Comparison of ENCODE assay signal across 37 cellular contexts in genomic region chr20:52204136-52204535, GRCh38. TPM values are rescaled to one million over a fixed set of nuclear protein-coding genes. Genes with fewer than 3 reads are reported as not detected.
DNase-seq lines count a peak whose midpoint lies in the region; ATAC-seq, FAIRE-seq and TF ChIP-seq lines count a peak whose summit lies in the region.
"Had no signal": no experiment of that assay in that cellular context is flagged by ENCODE, and none has a peak within 500 bp of the region (broad histone marks: within the 10 kb centered on the region; RNA-seq: fewer than 3 reads in every experiment).

No MANE protein-coding gene starts in this region.

- no peak for FAIRE-seq in A549 (lab: Jason Lieb, UNC)

- no peaks in the 10 kb centered on the region for H3K27me3 ChIP-seq in GM23338 (ENCODE audit: insufficient read depth)
- no peaks in the 10 kb centered on the region for H3K27me3 ChIP-seq in breast epithelium
- H3K27me3 ChIP-seq: adrenal gland, body of pancreas, foreskin keratinocyte had no signal

- H3K9me3 Mint-ChIP-seq in GM23338 (no peaks in the 10 kb centered on the region; the same call in 2 of the 3 replicates), WTC11 (peaks cover 16% of the 10 kb centered on the region)
- no peaks in the 10 kb centered on the region for H3K9me3 Mint-ChIP-seq in T-helper 2 cell treated with Interferon-gamma antibody and Interleukin-4, amounts not matched to agents 5 μg/mL and 100 μg/mL, for 36 hours
- H3K9me3 Mint-ChIP-seq: activated CD4-positive, alpha-beta memory T cell treated with anti-CD3 and anti-CD28 coated beads, Interleukin-2, amount 10 ng/mL, durations not matched to agents 7 days and 5 days; activated T-helper 1 cell treated with anti-CD3 and anti-CD28 coated beads, Interleukin-12 subunit alpha, Interleukin-12 subunit beta, Interleukin-2, Interleukin-4 antibody, amounts not matched to agents 30 ng/mL and 10 ng/mL and 1 ng/mL, durations not matched to agents 14 hours and 24 hours and 36 hours; CD8-positive, alpha-beta T cell; HFFc6 had no signal

- H3K4me1 ChIP-seq in A549 (0 out of 3 replicates have a peak, but pooled peaks cover 6% of the 10 kb centered on the region), GM23338 (ENCODE audit: insufficient read depth) (no peaks in the 10 kb centered on the region), breast epithelium (no peaks in the 10 kb centered on the region)
- H3K4me1 ChIP-seq: adrenal gland, body of pancreas, esophagus muscularis mucosa, foreskin keratinocyte, prostate gland, tibial artery had no signal

- H3K9me3 ChIP-seq in A549 (no peaks in the 10 kb centered on the region), breast epithelium (no peaks in the 10 kb centered on the region)
- H3K9me3 ChIP-seq: adrenal gland, body of pancreas, esophagus muscularis mucosa, prostate gland, tibial artery had no signal

- CTCF ChIA-PET in A549 (lab: Yijun Ruan, JAX), result interaction anchor here (0.6 to 1.5 kb wide), 3 partner anchors 13 to 362 kb away, joined by 3 to 6 read pairs (median 4); partner anchors contain the start of gene ZFP64
- CTCF ChIA-PET in WTC11 (lab: Charles Lee), result interaction anchor here (1.6 kb wide), 1 partner anchor 12 kb away, joined by 5 read pairs; the partner anchor contains the start of gene ZFP64

- no peaks in the 10 kb centered on the region for H3K36me3 ChIP-seq in GM23338 (ENCODE audit: insufficient read depth)
- H3K36me3 ChIP-seq in breast epithelium, result no peaks in the 10 kb centered on the region
- H3K36me3 ChIP-seq: adrenal gland, esophagus muscularis mucosa, prostate gland, tibial artery had no signal

- H3K4me1 Mint-ChIP-seq in GM23338 (peaks cover 10% of the 10 kb centered on the region), WTC11 (peaks cover 10% of the 10 kb centered on the region)
- H3K4me1 Mint-ChIP-seq in T-helper 2 cell treated with Interferon-gamma antibody and Interleukin-4, amounts not matched to agents 5 μg/mL and 100 μg/mL, for 36 hours (ENCODE audit: low read depth), result no peaks in the 10 kb centered on the region
- H3K4me1 Mint-ChIP-seq: activated CD4-positive, alpha-beta memory T cell treated with anti-CD3 and anti-CD28 coated beads, Interleukin-2, amount 10 ng/mL, durations not matched to agents 7 days and 5 days; B cell; T-helper 17 cell had no signal

- no peak for TF ChIP-seq RAD21 in A549 (conservative IDR thresholded peaks at IDR 0.05 in 1 of 2, IDR thresholded peaks at IDR 0.05 in 1 of 2)

- WGBS in A549 (ENCODE audit: missing lambda C conversion rate), result 78% methylated on average over 5 of the region's 5 CpGs

- DNase-seq in A549 (ENCODE audit: low read depth in 1 of 2, low spot score in 1 of 2) (peak in 1 of 2 experiments; percentile 32), GM23338 (ENCODE audit: low spot score) (no peak), OCI-M1 (lab: John Stamatoyannopoulos, UW) (peak; percentile 15), WTC11 (ENCODE audit: low spot score) (no peak), breast epithelium (ENCODE audit: low spot score in 2 of 2) (no peak), GM03348 (ENCODE audit: low spot score) (no peak)
- no peak for DNase-seq in T-helper 2 cell treated with Interferon-gamma antibody and Interleukin-4, amounts not matched to agents 5 μg/mL and 100 μg/mL, for 36 hours (ENCODE audit: low spot score)
- DNase-seq in stimulated activated CD4-positive, alpha-beta T cell treated with anti-CD3 and anti-CD28 coated beads, Interleukin-1b, Interleukin-23, amount 100 ng/mL, for 48 hours, result no peak
- DNase-seq: ACHN; activated CD4-positive, alpha-beta memory T cell treated with anti-CD3 and anti-CD28 coated beads, Interleukin-2, amount 10 ng/mL, durations not matched to agents 7 days and 5 days; activated CD4-positive, alpha-beta T cell treated with anti-CD3 and anti-CD28 coated beads for 1 hour; activated CD8-positive, alpha-beta memory T cell treated with anti-CD3 and anti-CD28 coated beads, Interleukin-2, amount 50 U/mL, for 48 hours; activated naive CD4-positive, alpha-beta T cell treated with Interleukin-2 at 50 U/mL for 16 hours; adrenal gland; body of pancreas; CD8-positive, alpha-beta T cell; foreskin keratinocyte; HFFc6; KG1; kidney glomerular epithelial cell; midbrain; naive thymus-derived CD4-positive, alpha-beta T cell; NCI-H1417 treated with DMSO at 0.1 percent for 48 hours; NCI-H2107; NCI-H345; NCI-H774; nucleus accumbens; RPMI8226; stimulated activated CD4-positive, alpha-beta T cell treated with anti-CD3 and anti-CD28 coated beads, Interleukin-4, amount 100 ng/mL, for 24 hours; T-helper 17 cell; tibial artery had no signal

- H3K27ac Mint-ChIP-seq in GM23338 (no peak overlapping the region), WTC11 (no peak overlapping the region)
- H3K27ac Mint-ChIP-seq in T-helper 2 cell treated with Interferon-gamma antibody and Interleukin-4, amounts not matched to agents 5 μg/mL and 100 μg/mL, for 36 hours, result no peak overlapping the region
- H3K27ac Mint-ChIP-seq: activated CD4-positive, alpha-beta memory T cell treated with anti-CD3 and anti-CD28 coated beads, Interleukin-2, amount 10 ng/mL, durations not matched to agents 7 days and 5 days; activated T-helper 1 cell treated with anti-CD3 and anti-CD28 coated beads, Interleukin-12 subunit alpha, Interleukin-12 subunit beta, Interleukin-2, Interleukin-4 antibody, amounts not matched to agents 30 ng/mL and 10 ng/mL and 1 ng/mL, durations not matched to agents 14 hours and 24 hours and 36 hours; B cell; CD8-positive, alpha-beta T cell; HFFc6; naive thymus-derived CD4-positive, alpha-beta T cell; T-helper 17 cell had no signal

- no peaks in the 10 kb centered on the region for H4K20me1 ChIP-seq in GM23338 (replicated peaks; ENCODE audit: insufficient read depth)

- H3K27ac ChIP-seq in A549, result no peak overlapping the region
- H3K27ac ChIP-seq in GM23338 (ENCODE audit: low read depth), result no peak overlapping the region
- H3K27ac ChIP-seq in breast epithelium, result no peak overlapping the region
- H3K27ac ChIP-seq: adrenal gland, body of pancreas, esophagus muscularis mucosa, foreskin keratinocyte, prostate gland, SK-N-MC, tibial artery had no signal

- intact Hi-C loops in breast epithelium (cut with DNase I; ENCODE audit: low total_unique reads), result no loop called here

- TF ChIP-seq CTCF in A549 (IDR thresholded peaks at IDR 0.05) (no peak), GM23338 (conservative IDR thresholded peaks at IDR 0.05; ENCODE audit: low read depth in 2 of 2) (no peak), WTC11 (IDR thresholded peaks at IDR 0.05) (no peak), breast epithelium (IDR thresholded peaks at IDR 0.05) (no peak)

- H3K27me3 Mint-ChIP-seq in GM23338 (ENCODE audit: insufficient read depth, low read depth, poor library complexity) (peaks cover 4% of the 10 kb centered on the region), WTC11 (ENCODE audit: low read depth) (no peaks in the 10 kb centered on the region; the same call in 1 of the 2 replicates)
- H3K27me3 Mint-ChIP-seq in T-helper 2 cell treated with Interferon-gamma antibody and Interleukin-4, amounts not matched to agents 5 μg/mL and 100 μg/mL, for 36 hours (ENCODE audit: low read depth), result no peaks in the 10 kb centered on the region

- no peak overlapping the region for H3K4me3 ChIP-seq in A549
- no peak overlapping the region for H3K4me3 ChIP-seq in GM23338
- no peak overlapping the region for H3K4me3 ChIP-seq in breast epithelium
- H3K4me3 ChIP-seq: adrenal gland, body of pancreas, esophagus muscularis mucosa, prostate gland, SK-N-MC, tibial artery had no signal

- ATAC-seq in A549, result no peak
- ATAC-seq in GM23338, result no peak
- ATAC-seq in WTC11, result peak; percentile 23; the same call in 1 of the 2 replicates
- ATAC-seq: body of pancreas; CD8-positive, alpha-beta T cell; foreskin keratinocyte; naive thymus-derived CD4-positive, alpha-beta T cell; sciatic nerve; T-helper 17 cell had no signal

- TF ChIP-seq POLR2A in A549 (IDR thresholded peaks at IDR 0.05; ENCODE audit: low read length), result no peak
- TF ChIP-seq POLR2A in breast epithelium (IDR thresholded peaks at IDR 0.05), result no peak

- H3K4me2 ChIP-seq in A549 (no peak overlapping the region), GM23338 (no peak overlapping the region)

- H3K9me2 ChIP-seq in GM23338 (ENCODE audit: insufficient read depth), result no peaks in the 10 kb centered on the region; the same call in 1 of the 2 replicates

- H3F3A ChIP-seq in GM23338 (replicated peaks; ENCODE audit: low read depth), result no peaks in the 10 kb centered on the region

- TF ChIP-seq EP300 in A549 (IDR thresholded peaks at IDR 0.05), result no peak

- no peaks in the 10 kb centered on the region for H3K36me3 Mint-ChIP-seq in GM23338 (ENCODE audit: low read depth)
- no peaks in the 10 kb centered on the region for H3K36me3 Mint-ChIP-seq in WTC11
- no peaks in the 10 kb centered on the region for H3K36me3 Mint-ChIP-seq in T-helper 2 cell treated with Interferon-gamma antibody and Interleukin-4, amounts not matched to agents 5 μg/mL and 100 μg/mL, for 36 hours (ENCODE audit: low read depth)
- H3K36me3 Mint-ChIP-seq: CD8-positive, alpha-beta T cell had no signal

- 0 out of 2 replicates have a peak overlapping the region, but pooled peaks have one; percentile 14 for H2AFZ ChIP-seq in GM23338

- POLR2A ChIA-PET in A549 (lab: Yijun Ruan, JAX) (no interaction called here), WTC11 (lab: Charles Lee) (interaction anchor here (0.6 kb wide), 1 partner anchor 22 kb away, joined by 3 read pairs; no protein-coding TSS in a partner anchor)

- no peaks in the 10 kb centered on the region for H3K79me2 ChIP-seq in GM23338 (replicated peaks; ENCODE audit: insufficient read depth)

- H3K4me3 Mint-ChIP-seq in GM23338 (no peak overlapping the region), WTC11 (no peak overlapping the region)
- H3K4me3 Mint-ChIP-seq in T-helper 2 cell treated with Interferon-gamma antibody and Interleukin-4, amounts not matched to agents 5 μg/mL and 100 μg/mL, for 36 hours, result no peak overlapping the region
- H3K4me3 Mint-ChIP-seq: activated CD4-positive, alpha-beta memory T cell treated with anti-CD3 and anti-CD28 coated beads, Interleukin-2, amount 10 ng/mL, durations not matched to agents 7 days and 5 days; activated T-helper 1 cell treated with anti-CD3 and anti-CD28 coated beads, Interleukin-12 subunit alpha, Interleukin-12 subunit beta, Interleukin-2, Interleukin-4 antibody, amounts not matched to agents 30 ng/mL and 10 ng/mL and 1 ng/mL, durations not matched to agents 14 hours and 24 hours and 36 hours; B cell; CD8-positive, alpha-beta T cell; HFFc6; naive thymus-derived CD4-positive, alpha-beta T cell; T-helper 17 cell had no signal

RNA-seq across cellular contexts. Expression of gene ZFP64, which starts 12.6 kb away (rescaled TPM):
- polyA plus RNA-seq in A549 (2011; rRNA removed) (22.0 and 24.7 TPM in 2 replicates), A549 (2017; fragmentation: RNase III; extraction: RNeasy Plus Mini Kit Qiagen cat#74134 plus additional on column Dnase treatment) (13.8 to 16.1 TPM (median 14.4 TPM) in 3 replicates), GM23338 (2016; fragmentation: Nextera tagmentation; extraction: Ambion mirVana) (8.8 and 9.6 TPM in 2 replicates)
- 24.3 and 26.1 TPM in 2 replicates for polyA plus RNA-seq in A549 (2012; cell fraction: cytosol; rRNA removed)
- polyA plus RNA-seq in A549 (2012; cell fraction: nucleus; rRNA removed), result 18.0 and 21.3 TPM in 2 replicates
- polyA minus RNA-seq in A549 (2011; rRNA and poly(A)+ RNA removed), result 53.4 and 64.8 TPM in 2 replicates
- total RNA-seq in GM23338 (2014; rRNA removed; shearing (Covaris generic)), result 25.3 and 30.4 TPM in 2 replicates
- total RNA-seq in WTC11 (2021) (26.1 to 32.4 TPM (median 29.4 TPM) in 3 replicates), breast epithelium (10 to 100 TPM in 2 of 3 donors, 1 to 10 TPM in 1; 8.5 to 13.0 (median 11.5) TPM)

Comparison
In these comparisons a context has a peak if more than half of its experiments do, and no peak if none do; other contexts are left out.
1. Of the 8 proteins assayed by ChIP-seq in both WTC11 and A549: peak only in WTC11: none; only in A549: none; in both: USF2; in neither: 7.